In genomic region chr1:184569106-184569505, GRCh38 we compare ENCODE assay signal across 26 cellular contexts.
DNase-seq lines count a peak whose midpoint lies in the region; ATAC-seq, FAIRE-seq and TF ChIP-seq lines count a peak whose summit lies in the region.
"Had no signal": no experiment of that assay in that cellular context is flagged by ENCODE, and none has a peak within 500 bp of the region (broad histone marks: within the 10 kb centered on the region; RNA-seq: fewer than 3 reads in every experiment).

No MANE protein-coding gene starts in this region.

- H3K18ac ChIP-seq in mesendoderm (ENCODE audit: low read length) = no peak overlapping the region

- POLR2A ChIA-PET in A549 (lab: Yijun Ruan, JAX) = no interaction called here

- no peak overlapping the region for H3K56ac ChIP-seq in mesendoderm (ENCODE audit: low read length)

- peak overlapping the region; percentile 47 for H3K4me2 ChIP-seq in A549
- H3K4me2 ChIP-seq in KMS-11 = peak overlapping the region; percentile 71; the same call in 1 of the 2 replicates
- H3K4me2 ChIP-seq in mesendoderm (ENCODE audit: low read length) = no peak overlapping the region
- H3K4me2 ChIP-seq: BLaER1 treated with 17β-estradiol and CSF1 and Interleukin-3, amounts not matched to agents 10 nM and 100 nM had no signal

- no peaks in the 10 kb centered on the region for H3K36me3 ChIP-seq in KMS-11 (ENCODE audit: insufficient read depth)
- H3K36me3 ChIP-seq in mesendoderm (ENCODE audit: control insufficient read depth, insufficient read depth, low read length) = no peaks in the 10 kb centered on the region
- no peaks in the 10 kb centered on the region for H3K36me3 ChIP-seq in mucosa of descending colon (ENCODE audit: low read depth)
- H3K36me3 ChIP-seq: Peyer's patch had no signal

- CTCF ChIA-PET in A549 (lab: Yijun Ruan, JAX) = interaction anchor here (0.6 to 2.1 kb wide), 3 partner anchors 10 to 347 kb away, joined by 3 to 6 read pairs (median 6); no protein-coding TSS in a partner anchor

- no peak overlapping the region for H4K8ac ChIP-seq in mesendoderm (ENCODE audit: low read depth, low read length)

- TF ChIP-seq RAD21 in A549 (conservative IDR thresholded peaks at IDR 0.05 in 1 of 2, IDR thresholded peaks at IDR 0.05 in 1 of 2) = no peak

- H3K4me3 ChIP-seq in A549 (no peak overlapping the region), KMS-11 (IDR thresholded peaks at IDR 0.05; ENCODE audit: insufficient read depth, low read depth, low read length) (peak overlapping the region; percentile 43), mesendoderm (ENCODE audit: low read length) (no peak overlapping the region), mucosa of descending colon (no peak overlapping the region)
- H3K4me3 ChIP-seq: BLaER1 treated with 17β-estradiol and CSF1 and Interleukin-3, amounts not matched to agents 10 nM and 100 nM; GM12878; Peyer's patch had no signal

- no peak overlapping the region for H2AFZ ChIP-seq in KMS-11 (ENCODE audit: low read depth)

- no peaks in the 10 kb centered on the region for H4K20me1 ChIP-seq in KMS-11 (ENCODE audit: insufficient read depth)

- H3K4ac ChIP-seq in mesendoderm (ENCODE audit: low read depth, low read length) = no peak overlapping the region

- ATAC-seq in A549 (no peak), mucosa of descending colon (no peak)
- ATAC-seq: GM12878 had no signal

- peak overlapping the region; percentile 42 for H2BK15ac ChIP-seq in mesendoderm (replicated peaks; ENCODE audit: low read depth)

- H2BK120ac ChIP-seq in mesendoderm (ENCODE audit: low read depth, low read length) = no peak overlapping the region

- TF ChIP-seq CTCF in A549 (IDR thresholded peaks at IDR 0.05) (no peak), KMS-11 (conservative IDR thresholded peaks at IDR 0.05; ENCODE audit: low read depth, low read length) (no peak), mucosa of descending colon (IDR thresholded peaks at IDR 0.05) (no peak)

- no peak overlapping the region for H3K23ac ChIP-seq in mesendoderm (ENCODE audit: low read length)

- H4K5ac ChIP-seq in mesendoderm (ENCODE audit: low read length) = no peak overlapping the region

- H3K9ac ChIP-seq in KMS-11 (no peak overlapping the region), mesendoderm (ENCODE audit: low read length) (no peak overlapping the region)
- H3K9ac ChIP-seq: BLaER1 treated with 17β-estradiol and CSF1 and Interleukin-3, amounts not matched to agents 10 nM and 100 nM had no signal

- no peak for TF ChIP-seq EP300 in A549 (IDR thresholded peaks at IDR 0.05)

- H3K27me3 ChIP-seq in KMS-11 (ENCODE audit: insufficient read depth, low read depth) (no peaks in the 10 kb centered on the region), mesendoderm (ENCODE audit: insufficient read depth, low read length, poor library complexity) (no peaks in the 10 kb centered on the region)
- H3K27me3 ChIP-seq: BLaER1 treated with 17β-estradiol and CSF1 and Interleukin-3, amounts not matched to agents 10 nM and 100 nM; Peyer's patch had no signal

- no peak overlapping the region for H2AK5ac ChIP-seq in mesendoderm (ENCODE audit: low read length)

- H3K9me3 ChIP-seq in A549 (no peaks in the 10 kb centered on the region), mucosa of descending colon (no peaks in the 10 kb centered on the region)
- H3K9me3 ChIP-seq: BLaER1 treated with 17β-estradiol and CSF1 and Interleukin-3, amounts not matched to agents 10 nM and 100 nM; Peyer's patch had no signal

- DNase-seq in A549 (ENCODE audit: low read depth in 1 of 2, low spot score in 1 of 2) (no peak), cerebellar nuclear complex (lab: John Stamatoyannopoulos, UW) (peak; percentile 48 to 81), mesendoderm (no peak), mucosa of descending colon (no peak), posterior vena cava (ENCODE audit: low spot score) (no peak), iPS-NIHi7 (ENCODE audit: extremely low spot score) (no peak)
- DNase-seq: AML-193; CD4-positive, alpha-beta T cell; GDM1; HCEC 1CT; Karpas-422; NCI-H1092; NCI-H1417 treated with DMSO at 0.1 percent for 48 hours; NCI-H1694 treated with DMSO at 0.1 percent for 48 hours; NCI-H2171; NCI-H524; NCI-H774; Peyer's patch; SHP77 treated with DMSO at 0.1 percent for 48 hours had no signal

- H2BK5ac ChIP-seq in mesendoderm (ENCODE audit: low read length) = no peak overlapping the region

- intact Hi-C loops in mucosa of descending colon (cut with DNase I, micrococcal nuclease) (no loop called here), posterior vena cava (cut with DNase I) (loop anchor here (5.0 to 10.0 kb wide), 2 partner anchors 182 to 184 kb away; partner anchors contain the start of gene C1orf21 (in 2 of the 2))

- 56% methylated on average over 4 of the region's 4 CpGs for WGBS in A549 (ENCODE audit: missing lambda C conversion rate)
- no CpG with 5 or more reads among the region's 4 CpGs for WGBS in mesendoderm (ENCODE audit: extremely low coverage, insufficient coverage, low lambda C conversion rate)

- H3K4me1 ChIP-seq in A549 (peaks cover 12% of the 10 kb centered on the region; the same call in 2 of the 3 replicates), KMS-11 (ENCODE audit: low read depth, poor library complexity, severe bottlenecking) (peaks cover 79% of the 10 kb centered on the region), mesendoderm (ENCODE audit: control insufficient read depth, low read depth, low read length) (peaks cover 11% of the 10 kb centered on the region), mucosa of descending colon (ENCODE audit: low read depth) (peaks cover 13% of the 10 kb centered on the region)
- H3K4me1 ChIP-seq: Peyer's patch had no signal

- no peaks in the 10 kb centered on the region for H3K79me1 ChIP-seq in mesendoderm (ENCODE audit: low read length)

- FAIRE-seq in A549 (lab: Jason Lieb, UNC) = no peak
- FAIRE-seq: A204.1, D721Med, GM12878, H1 had no signal

- H3K27ac ChIP-seq in A549 (no peak overlapping the region; a peak in 1 of 6 replicates), KMS-11 (peak overlapping the region; percentile 56; the same call in 1 of the 2 replicates), mesendoderm (ENCODE audit: low read depth, low read length) (no peak overlapping the region)
- H3K27ac ChIP-seq: BLaER1 treated with 17β-estradiol and CSF1 and Interleukin-3, amounts not matched to agents 10 nM and 100 nM; HL-60; Peyer's patch had no signal

- H3K79me2 ChIP-seq in KMS-11 (ENCODE audit: insufficient read depth, low read depth) (no peaks in the 10 kb centered on the region), mesendoderm (ENCODE audit: control insufficient read depth, insufficient read depth, low read length) (no peaks in the 10 kb centered on the region)

- TF ChIP-seq POLR2A in A549 (IDR thresholded peaks at IDR 0.05; ENCODE audit: low read length) = no peak

TF ChIP-seq in A549, 52 proteins besides CTCF, POLR2A, EP300 and RAD21:
- TF ChIP-seq BHLHE40 (IDR thresholded peaks at IDR 0.05; ENCODE audit: low read depth, low read length) (no peak), PBX3 (IDR thresholded peaks at IDR 0.05) (no peak), EHMT2 (IDR thresholded peaks at IDR 0.05; ENCODE audit: low read depth) (no peak), RCOR1 (IDR thresholded peaks at IDR 0.05; ENCODE audit: low read depth, low read length) (no peak)

Comparison
In these comparisons a context has a peak if more than half of its experiments do, and no peak if none do; other contexts are left out.
1. DNase-seq: peak in cerebellar nuclear complex (2 of 2); none in A549 (0 of 2), mesendoderm (single experiment), mucosa of descending colon (0 of 3), posterior vena cava (single experiment) and iPS-NIHi7 (single experiment).
2. intact Hi-C loops: an anchor here in posterior vena cava (5.0 to 10.0 kb wide); none called in mucosa of descending colon.